Comparison of ENCODE assay signal across 3 cellular contexts in genomic region chr7:129534558-129534957, GRCh38. TPM values are rescaled to one million over a fixed set of nuclear protein-coding genes. Genes with fewer than 3 reads are reported as not detected.
"Had no signal": no experiment of that assay in that cellular context is flagged by ENCODE, and none has a peak within 500 bp of the region (broad histone marks: within the 10 kb centered on the region; RNA-seq: fewer than 3 reads in every experiment).

No MANE protein-coding gene starts in this region.

RNA-seq across cellular contexts. Expression of gene SMKR1, which starts 32.2 kb away (rescaled TPM):
- total RNA-seq: OCI-LY7, Right ventricle myocardium inferior, SJCRH30 had no signal
